ENCODE assay signal across 1 cellular context in genomic region chr22:38162881-38163843, GRCh38.
TF ChIP-seq lines count a peak whose summit lies in the region.

No MANE protein-coding gene starts in this region.

TF ChIP-seq in HepG2, 621 proteins besides CTCF, POLR2A, EP300 and RAD21:
- TF ChIP-seq ZBTB38 (CRISPR knock-in tag; IDR thresholded peaks at IDR 0.05): 0 out of 2 replicates have a peak, but pooled peaks have one; percentile 17
- TF ChIP-seq BRCA1 (CRISPR knock-in tag; IDR thresholded peaks at IDR 0.05): no peak
- TF ChIP-seq ZNF883 (CRISPR knock-in tag; IDR thresholded peaks at IDR 0.05; ENCODE audit: not compliant biosample characterization): peak; percentile 31
- TF ChIP-seq ZMAT3 (CRISPR knock-in tag; conservative IDR thresholded peaks at IDR 0.05): 0 out of 2 replicates have a peak, but pooled peaks have one; percentile 3
